In the genomic region with DNA sequence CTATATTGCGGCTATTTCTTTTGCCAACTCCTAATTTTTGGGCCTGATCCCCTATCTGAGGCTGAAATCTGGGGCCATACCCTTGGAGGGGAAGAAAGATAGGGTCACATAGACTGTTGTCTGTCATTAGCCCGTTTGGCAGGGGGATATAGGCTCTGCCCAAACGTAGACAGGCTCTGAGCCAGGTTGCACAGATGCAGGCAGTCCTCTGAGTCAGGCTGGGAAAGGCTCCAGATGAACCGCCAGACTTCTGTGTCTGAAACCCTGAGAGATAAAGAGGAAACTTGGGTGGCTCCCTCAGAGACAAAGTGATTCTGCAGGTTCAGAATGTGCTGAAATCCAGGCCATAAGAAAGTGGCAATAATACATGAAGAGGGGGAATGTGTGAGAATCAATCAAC, we compare ENCODE assay signal across 8 cellular contexts. TPM values are rescaled to one million over a fixed set of nuclear protein-coding genes. Genes with fewer than 3 reads are reported as not detected.
A peak's percentile ranks its signal among the peaks of the same experiment; 100 is the strongest.
DNase-seq lines count a peak whose midpoint lies in the region; ATAC-seq and TF ChIP-seq lines count a peak whose summit lies in the region.

No MANE protein-coding gene starts in this region.

- no peak overlapping the region for H2AFZ ChIP-seq in MM.1S (ENCODE audit: low read length)

- no peaks in the 10 kb centered on the region for H3K27me3 Mint-ChIP-seq in activated naive CD4-positive, alpha-beta T cell treated with anti-CD3 and anti-CD28 coated beads, Interleukin-2, amount 50 U/mL, for 24 hours
- H3K27me3 Mint-ChIP-seq in activated naive CD4-positive, alpha-beta T cell treated with anti-CD3 and anti-CD28 coated beads for 36 hours (ENCODE audit: low read depth) = no peaks in the 10 kb centered on the region
- H3K27me3 Mint-ChIP-seq in brain = peaks cover 15% of the 10 kb centered on the region
- peaks cover 4% of the 10 kb centered on the region for H3K27me3 Mint-ChIP-seq in nephron progenitor cell (ENCODE audit: low read depth, poor library complexity)

- no peaks in the 10 kb centered on the region for H3K27me3 ChIP-seq in aorta (ENCODE audit: control insufficient read depth in 1 of 2, insufficient read depth in 2 of 2, low read length in 1 of 2)
- no peaks in the 10 kb centered on the region for H3K27me3 ChIP-seq in MM.1S (replicated peaks; ENCODE audit: insufficient read depth, low read length)

- DNase-seq in activated naive CD4-positive, alpha-beta T cell treated with anti-CD3 and anti-CD28 coated beads for 36 hours = no peak
- DNase-seq in medulla oblongata (ENCODE audit: extremely low spot score) (peak; percentile 69), aorta (peak; percentile 83 to 86), nephron progenitor cell (no peak), NK-92 (lab: John Stamatoyannopoulos, UW; ENCODE audit: unreplicated experiment) (no peak), MM.1S (no peak)

- 8 to 11% methylated on average over 4 of the region's 4 CpGs for WGBS in aorta, 2 donors

- H3K27ac ChIP-seq in aorta (ENCODE audit: low read depth in 1 of 2, low read length in 2 of 2) (peak overlapping the region in 1 of 2 donors; percentile 81), MM.1S (ENCODE audit: low read length) (no peak overlapping the region)

- no peaks in the 10 kb centered on the region for H3K9me3 Mint-ChIP-seq in activated naive CD4-positive, alpha-beta T cell treated with anti-CD3 and anti-CD28 coated beads, Interleukin-2, amount 50 U/mL, for 24 hours
- no peaks in the 10 kb centered on the region for H3K9me3 Mint-ChIP-seq in activated naive CD4-positive, alpha-beta T cell treated with anti-CD3 and anti-CD28 coated beads for 36 hours
- H3K9me3 Mint-ChIP-seq in brain = no peaks in the 10 kb centered on the region
- no peaks in the 10 kb centered on the region for H3K9me3 Mint-ChIP-seq in nephron progenitor cell

- H3K4me3 ChIP-seq in aorta (ENCODE audit: low read length in 2 of 2) (no peak overlapping the region), MM.1S (ENCODE audit: low read length) (no peak overlapping the region)

- H3K4me1 ChIP-seq in aorta (ENCODE audit: control insufficient read depth in 1 of 2, insufficient read depth in 2 of 2, low read length in 2 of 2) (peaks cover 1 to 2% of the 10 kb centered on the region in 2 donors), MM.1S (ENCODE audit: low read length) (peaks cover 22% of the 10 kb centered on the region)

- H3K9me2 ChIP-seq in MM.1S (replicated peaks; ENCODE audit: insufficient read depth, low read length) = no peaks in the 10 kb centered on the region

- H3K4me3 Mint-ChIP-seq in activated naive CD4-positive, alpha-beta T cell treated with anti-CD3 and anti-CD28 coated beads, Interleukin-2, amount 50 U/mL, for 24 hours = no peak overlapping the region
- H3K4me3 Mint-ChIP-seq in activated naive CD4-positive, alpha-beta T cell treated with anti-CD3 and anti-CD28 coated beads for 36 hours = no peak overlapping the region
- H3K4me3 Mint-ChIP-seq in brain (peak overlapping the region in 4 of 5 experiments; percentile 16 to 86 (median 42)), nephron progenitor cell (no peak overlapping the region)

- H3K9me3 ChIP-seq in aorta (ENCODE audit: control insufficient read depth, low read length) = no peaks in the 10 kb centered on the region
- no peaks in the 10 kb centered on the region for H3K9me3 ChIP-seq in MM.1S (replicated peaks; ENCODE audit: insufficient read depth, low read length)

- H3K27ac Mint-ChIP-seq in activated naive CD4-positive, alpha-beta T cell treated with anti-CD3 and anti-CD28 coated beads, Interleukin-2, amount 50 U/mL, for 24 hours = peak overlapping the region; percentile 84
- H3K27ac Mint-ChIP-seq in activated naive CD4-positive, alpha-beta T cell treated with anti-CD3 and anti-CD28 coated beads for 36 hours = no peak overlapping the region
- peak overlapping the region in 4 of 5 experiments; percentile 14 to 91 (median 74) for H3K27ac Mint-ChIP-seq in brain
- H3K27ac Mint-ChIP-seq in nephron progenitor cell = no peak overlapping the region

- H3K79me2 ChIP-seq in MM.1S (ENCODE audit: low read length) = peaks cover 11% of the 10 kb centered on the region

- TF ChIP-seq CTCF in brain (conservative IDR thresholded peaks at IDR 0.05) (no peak), nephron progenitor cell (IDR thresholded peaks at IDR 0.05) (no peak), MM.1S (IDR thresholded peaks at IDR 0.05; ENCODE audit: low read length) (no peak)

- CTCF ChIA-PET in activated naive CD4-positive, alpha-beta T cell treated with anti-CD3 and anti-CD28 coated beads for 36 hours (lab: Charles Lee) = interaction anchor here (1.4 kb wide), 1 partner anchor 279 kb away, joined by 3 read pairs; no protein-coding TSS in a partner anchor

- ATAC-seq in aorta (ENCODE audit: low FRiP score) = no peak

- H3K4me1 Mint-ChIP-seq in activated naive CD4-positive, alpha-beta T cell treated with anti-CD3 and anti-CD28 coated beads, Interleukin-2, amount 50 U/mL, for 24 hours = peaks cover 69% of the 10 kb centered on the region
- peaks cover 43% of the 10 kb centered on the region for H3K4me1 Mint-ChIP-seq in activated naive CD4-positive, alpha-beta T cell treated with anti-CD3 and anti-CD28 coated beads for 36 hours (ENCODE audit: low read depth)
- H3K4me1 Mint-ChIP-seq in brain (peaks cover 36% of the 10 kb centered on the region), nephron progenitor cell (peaks cover 20% of the 10 kb centered on the region)

- no peaks in the 10 kb centered on the region for H3K36me3 ChIP-seq in aorta (ENCODE audit: control insufficient read depth in 1 of 2, insufficient read depth in 2 of 2, low read length in 1 of 2)
- H3K36me3 ChIP-seq in MM.1S (replicated peaks; ENCODE audit: insufficient read depth, low read length) = no peaks in the 10 kb centered on the region

- H3K9ac ChIP-seq in MM.1S (ENCODE audit: low read length) = no peak overlapping the region

- intact Hi-C loops in activated naive CD4-positive, alpha-beta T cell treated with anti-CD3 and anti-CD28 coated beads for 36 hours (cut with micrococcal nuclease) = no loop called here
- intact Hi-C loops in aorta (cut with DNase I) = no loop called here

- peaks cover 17% of the 10 kb centered on the region for H3F3A ChIP-seq in MM.1S (ENCODE audit: insufficient read depth, low read length)

- H3K36me3 Mint-ChIP-seq in activated naive CD4-positive, alpha-beta T cell treated with anti-CD3 and anti-CD28 coated beads, Interleukin-2, amount 50 U/mL, for 24 hours = no peaks in the 10 kb centered on the region
- H3K36me3 Mint-ChIP-seq in activated naive CD4-positive, alpha-beta T cell treated with anti-CD3 and anti-CD28 coated beads for 36 hours (ENCODE audit: low read depth) = peaks cover 9% of the 10 kb centered on the region
- H3K36me3 Mint-ChIP-seq in brain (no peaks in the 10 kb centered on the region), nephron progenitor cell (ENCODE audit: low read depth) (no peaks in the 10 kb centered on the region)

- no peaks in the 10 kb centered on the region for H4K20me1 ChIP-seq in MM.1S (ENCODE audit: insufficient read depth, low read length)

- no peak overlapping the region for H3K4me2 ChIP-seq in MM.1S (ENCODE audit: low read depth, low read length)

RNA-seq across cellular contexts. Expression of gene CAP1, which starts 4.0 kb away (rescaled TPM):
- total RNA-seq in activated naive CD4-positive, alpha-beta T cell treated with anti-CD3 and anti-CD28 coated beads for 36 hours = 100 to 1,000 TPM; 522 to 525 TPM
- 188 TPM for polyA plus RNA-seq in brain (ENCODE audit: insufficient read depth, low read depth, low replicate concordance)
- 100 to 1,000 TPM; 373 to 493 TPM for total RNA-seq in aorta
- 100 to 1,000 TPM; 209 to 269 TPM for polyA plus RNA-seq in aorta

Comparison
In these comparisons a context has a peak if more than half of its experiments do, and no peak if none do; other contexts are left out.
1. H3K27ac Mint-ChIP-seq: peak in activated naive CD4-positive, alpha-beta T cell treated with anti-CD3 and anti-CD28 coated beads, Interleukin-2, amount 50 U/mL, for 24 hours (single experiment) and brain (4 of 5); none in activated naive CD4-positive, alpha-beta T cell treated with anti-CD3 and anti-CD28 coated beads for 36 hours (single experiment) and nephron progenitor cell (single experiment).
2. H3K4me3 Mint-ChIP-seq: peak in brain (4 of 5); none in activated naive CD4-positive, alpha-beta T cell treated with anti-CD3 and anti-CD28 coated beads, Interleukin-2, amount 50 U/mL, for 24 hours (single experiment), activated naive CD4-positive, alpha-beta T cell treated with anti-CD3 and anti-CD28 coated beads for 36 hours (single experiment) and nephron progenitor cell (single experiment).
3. DNase-seq: peak in medulla oblongata (single experiment) and aorta (2 of 2); none in activated naive CD4-positive, alpha-beta T cell treated with anti-CD3 and anti-CD28 coated beads for 36 hours (single experiment), nephron progenitor cell (single experiment), NK-92 (single experiment) and MM.1S (single experiment).